ENCODE assay signal across 6 cellular contexts in the genomic region with DNA sequence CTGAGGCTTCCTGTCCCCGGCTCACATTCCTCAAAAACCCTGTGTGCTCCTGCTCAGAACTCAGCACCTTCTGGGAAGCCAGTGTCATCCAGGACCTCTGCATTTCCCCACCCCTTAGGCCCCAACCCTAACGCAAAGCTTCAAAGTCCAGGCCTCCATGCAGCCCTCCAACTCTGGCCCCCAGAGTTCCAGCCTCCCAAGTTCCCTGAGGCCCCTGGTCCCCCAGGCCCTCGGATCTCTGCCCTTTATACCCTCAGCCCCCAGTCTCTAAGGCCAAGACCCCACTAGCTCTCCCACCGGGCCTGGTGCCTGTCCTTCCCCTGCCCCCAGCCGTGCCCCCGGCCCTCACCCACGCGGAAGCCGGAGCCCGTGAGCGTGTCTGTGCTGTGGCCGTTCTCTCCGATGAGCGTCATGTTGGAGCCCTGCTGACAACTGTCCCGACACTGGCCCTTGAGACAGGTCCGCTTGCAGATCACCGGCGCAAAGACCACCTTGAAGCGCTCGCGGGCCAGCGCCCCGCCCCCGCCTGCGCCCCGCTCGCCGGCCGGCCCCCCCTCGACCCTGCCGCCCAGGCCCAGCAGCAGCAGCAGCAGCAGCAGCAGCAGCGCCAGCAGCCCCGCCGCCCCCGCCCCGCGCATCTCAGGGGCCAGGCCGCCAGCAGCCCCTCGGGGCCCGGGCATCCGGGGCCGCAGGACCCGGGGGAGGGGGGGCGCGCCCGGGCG. TPM values are rescaled to one million over a fixed set of nuclear protein-coding genes. Genes with fewer than 3 reads are reported as not detected.
DNase-seq lines count a peak whose midpoint lies in the region; ATAC-seq and TF ChIP-seq lines count a peak whose summit lies in the region.

No MANE protein-coding gene starts in this region.

- peak overlapping the region; percentile 52 for H3K4me3 ChIP-seq in HEK293 (ENCODE audit: low read depth, low read length)
- peak overlapping the region; percentile 62 to 75 (median 71) for H3K4me3 ChIP-seq in breast epithelium

- no peak for ATAC-seq in GM18520 (IDR thresholded peaks at IDR 0.05; ENCODE audit: unreplicated experiment)
- ATAC-seq in GM21447 (IDR thresholded peaks at IDR 0.05; ENCODE audit: unreplicated experiment) = no peak

- H3K27ac ChIP-seq in HEK293 (ENCODE audit: extremely low read depth, low read depth, low read length) (peak overlapping the region; percentile 81), breast epithelium (peak overlapping the region; percentile 99)

- peak overlapping the region; percentile 84 for H3K4me3 Mint-ChIP-seq in neural crest cell

- TF ChIP-seq POLR2A in breast epithelium (IDR thresholded peaks at IDR 0.05) = no peak

- TF ChIP-seq CTCF in HEK293 (tag by site-specific recombination; IDR thresholded peaks at IDR 0.05) (no peak), breast epithelium (IDR thresholded peaks at IDR 0.05) (no peak), neural crest cell (conservative IDR thresholded peaks at IDR 0.05) (no peak)

- peak overlapping the region; percentile 52 for H3K27ac Mint-ChIP-seq in neural crest cell (ENCODE audit: unreplicated experiment)

- CTCF ChIA-PET in HEK293 (lab: Yijun Ruan, JAX) = interaction anchor here (0.8 to 1.8 kb wide), 4 partner anchors 12 to 28 kb away, joined by 3 to 8 read pairs (median 4); a partner anchor contains a TSS

- no peak for DNase-seq in breast epithelium (ENCODE audit: low spot score in 2 of 2)
- no peak for DNase-seq in neural crest cell (ENCODE audit: low read depth, low spot score)
- no peak for DNase-seq in posterior vena cava (ENCODE audit: low spot score)

- H3K4me1 Mint-ChIP-seq in neural crest cell = peaks cover 49% of the 10 kb centered on the region

- H3K36me3 Mint-ChIP-seq in neural crest cell (ENCODE audit: low read depth) = no peaks in the 10 kb centered on the region

- H3K36me3 ChIP-seq in HEK293 (ENCODE audit: control insufficient read depth in 2 of 2, insufficient read depth in 1 of 2, low read length in 2 of 2) (peaks cover 0 to 11% of the 10 kb centered on the region in 2 experiments; a peak in 1 of 3 replicates), breast epithelium (no peaks in the 10 kb centered on the region)

- H3K27me3 Mint-ChIP-seq in neural crest cell (ENCODE audit: low read depth) = peaks cover 19% of the 10 kb centered on the region

- no peaks in the 10 kb centered on the region for H3K9me3 ChIP-seq in HEK293 (ENCODE audit: control insufficient read depth, insufficient read depth, low read depth, low read length)
- H3K9me3 ChIP-seq in breast epithelium = no peaks in the 10 kb centered on the region

- H3K27me3 ChIP-seq in breast epithelium = no peaks in the 10 kb centered on the region

- no peaks in the 10 kb centered on the region for H3K9me3 Mint-ChIP-seq in neural crest cell

- POLR2A ChIA-PET in HEK293 (lab: Yijun Ruan, JAX) = interaction anchor here (1.1 to 1.5 kb wide), 3 partner anchors 11 to 16 kb away, joined by 4 to 6 read pairs (median 6); a partner anchor contains a TSS

- intact Hi-C loops in breast epithelium (cut with DNase I; ENCODE audit: low total_unique reads) (no loop called here), posterior vena cava (cut with DNase I) (loop anchor here in 1 of 2 donors (5.0 kb wide), 1 partner anchor 405 kb away; a partner anchor contains a TSS)

- H3K4me1 ChIP-seq in HEK293 (ENCODE audit: control insufficient read depth, insufficient read depth, low read length) (peaks cover 19% of the 10 kb centered on the region), breast epithelium (peaks cover 29 to 38% of the 10 kb centered on the region in 2 donors)

TF ChIP-seq in HEK293, 187 proteins besides CTCF, POLR2A, EP300 and RAD21 (continues in another document):
- TF ChIP-seq, protein P1, sequence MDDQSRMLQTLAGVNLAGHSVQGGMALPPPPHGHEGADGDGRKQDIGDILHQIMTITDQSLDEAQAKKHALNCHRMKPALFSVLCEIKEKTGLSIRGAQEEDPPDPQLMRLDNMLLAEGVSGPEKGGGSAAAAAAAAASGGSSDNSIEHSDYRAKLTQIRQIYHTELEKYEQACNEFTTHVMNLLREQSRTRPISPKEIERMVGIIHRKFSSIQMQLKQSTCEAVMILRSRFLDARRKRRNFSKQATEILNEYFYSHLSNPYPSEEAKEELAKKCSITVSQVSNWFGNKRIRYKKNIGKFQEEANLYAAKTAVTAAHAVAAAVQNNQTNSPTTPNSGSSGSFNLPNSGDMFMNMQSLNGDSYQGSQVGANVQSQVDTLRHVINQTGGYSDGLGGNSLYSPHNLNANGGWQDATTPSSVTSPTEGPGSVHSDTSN (CRISPR knock-in tag; IDR thresholded peaks at IDR 0.05) = no peak
- no peak for TF ChIP-seq ZNF571 (tag by site-specific recombination; IDR thresholded peaks at IDR 0.05)
- no peak for TF ChIP-seq ZNF514 (tag by site-specific recombination; IDR thresholded peaks at IDR 0.05)
- TF ChIP-seq ZNF10 (tag by site-specific recombination; IDR thresholded peaks at IDR 0.05) = no peak
- no peak for TF ChIP-seq HOXC10 (CRISPR knock-in tag; IDR thresholded peaks at IDR 0.05)
- TF ChIP-seq ZBTB48 (tag by site-specific recombination; IDR thresholded peaks at IDR 0.05) = peak; percentile 73
- TF ChIP-seq, protein P2, sequence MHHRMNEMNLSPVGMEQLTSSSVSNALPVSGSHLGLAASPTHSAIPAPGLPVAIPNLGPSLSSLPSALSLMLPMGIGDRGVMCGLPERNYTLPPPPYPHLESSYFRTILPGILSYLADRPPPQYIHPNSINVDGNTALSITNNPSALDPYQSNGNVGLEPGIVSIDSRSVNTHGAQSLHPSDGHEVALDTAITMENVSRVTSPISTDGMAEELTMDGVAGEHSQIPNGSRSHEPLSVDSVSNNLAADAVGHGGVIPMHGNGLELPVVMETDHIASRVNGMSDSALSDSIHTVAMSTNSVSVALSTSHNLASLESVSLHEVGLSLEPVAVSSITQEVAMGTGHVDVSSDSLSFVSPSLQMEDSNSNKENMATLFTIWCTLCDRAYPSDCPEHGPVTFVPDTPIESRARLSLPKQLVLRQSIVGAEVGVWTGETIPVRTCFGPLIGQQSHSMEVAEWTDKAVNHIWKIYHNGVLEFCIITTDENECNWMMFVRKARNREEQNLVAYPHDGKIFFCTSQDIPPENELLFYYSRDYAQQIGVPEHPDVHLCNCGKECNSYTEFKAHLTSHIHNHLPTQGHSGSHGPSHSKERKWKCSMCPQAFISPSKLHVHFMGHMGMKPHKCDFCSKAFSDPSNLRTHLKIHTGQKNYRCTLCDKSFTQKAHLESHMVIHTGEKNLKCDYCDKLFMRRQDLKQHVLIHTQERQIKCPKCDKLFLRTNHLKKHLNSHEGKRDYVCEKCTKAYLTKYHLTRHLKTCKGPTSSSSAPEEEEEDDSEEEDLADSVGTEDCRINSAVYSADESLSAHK (tag by site-specific recombination; IDR thresholded peaks at IDR 0.05) = no peak
- TF ChIP-seq, protein P3, sequence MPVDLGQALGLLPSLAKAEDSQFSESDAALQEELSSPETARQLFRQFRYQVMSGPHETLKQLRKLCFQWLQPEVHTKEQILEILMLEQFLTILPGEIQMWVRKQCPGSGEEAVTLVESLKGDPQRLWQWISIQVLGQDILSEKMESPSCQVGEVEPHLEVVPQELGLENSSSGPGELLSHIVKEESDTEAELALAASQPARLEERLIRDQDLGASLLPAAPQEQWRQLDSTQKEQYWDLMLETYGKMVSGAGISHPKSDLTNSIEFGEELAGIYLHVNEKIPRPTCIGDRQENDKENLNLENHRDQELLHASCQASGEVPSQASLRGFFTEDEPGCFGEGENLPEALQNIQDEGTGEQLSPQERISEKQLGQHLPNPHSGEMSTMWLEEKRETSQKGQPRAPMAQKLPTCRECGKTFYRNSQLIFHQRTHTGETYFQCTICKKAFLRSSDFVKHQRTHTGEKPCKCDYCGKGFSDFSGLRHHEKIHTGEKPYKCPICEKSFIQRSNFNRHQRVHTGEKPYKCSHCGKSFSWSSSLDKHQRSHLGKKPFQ (tag by site-specific recombination; IDR thresholded peaks at IDR 0.05) = no peak
- no peak for TF ChIP-seq ZNF341 (tag by site-specific recombination; IDR thresholded peaks at IDR 0.05; ENCODE audit: low read depth)
- TF ChIP-seq ZNF76 (tag by site-specific recombination; IDR thresholded peaks at IDR 0.05; ENCODE audit: borderline replicate concordance, low read depth) = peak; percentile 55; the same call in 1 of the 2 replicates
- 0 out of 2 replicates have a peak, but pooled peaks have one; percentile 50 for TF ChIP-seq ZNF600 (tag by site-specific recombination; IDR thresholded peaks at IDR 0.05)
- 0 out of 2 replicates have a peak, but pooled peaks have one; percentile 21 for TF ChIP-seq KLF9 (tag by site-specific recombination; IDR thresholded peaks at IDR 0.05; ENCODE audit: low read depth)
- TF ChIP-seq TRIM28 (IDR thresholded peaks at IDR 0.05; ENCODE audit: borderline replicate concordance, low read length) = no peak
- TF ChIP-seq FEZF1 (tag by site-specific recombination; IDR thresholded peaks at IDR 0.05) = no peak
- peak; percentile 55; the same call in 1 of the 2 replicates for TF ChIP-seq EGR2 (tag by site-specific recombination; IDR thresholded peaks at IDR 0.05; ENCODE audit: low read depth)
- no peak for TF ChIP-seq ZNF626 (tag by site-specific recombination; IDR thresholded peaks at IDR 0.05)
- TF ChIP-seq ZNF239 (tag by site-specific recombination; IDR thresholded peaks at IDR 0.05) = no peak
- no peak for TF ChIP-seq ZNF777 (tag by site-specific recombination; IDR thresholded peaks at IDR 0.05; ENCODE audit: borderline replicate concordance)

RNA-seq across cellular contexts. Expression of a gene that starts 0.7 kb away (rescaled TPM):
- total RNA-seq in breast epithelium (10 to 100 TPM; 63.0 to 98.9 (median 95.7) TPM), neural crest cell (21.0 and 22.5 TPM in 2 replicates), posterior vena cava (100 to 1,000 TPM; 127 to 196 TPM)

RNA-seq across cellular contexts. Expression of a gene that starts 12.8 kb away (rescaled TPM):
- 10 to 100 TPM; 48.9 to 60.0 (median 59.4) TPM for total RNA-seq in breast epithelium
- total RNA-seq in neural crest cell = 32.2 and 33.2 TPM in 2 replicates
- total RNA-seq in posterior vena cava = 10 to 100 TPM; 29.2 to 29.5 TPM

RNA-seq across cellular contexts. Expression of a gene that starts 14.9 kb away (rescaled TPM):
- total RNA-seq in breast epithelium (10 to 100 TPM; 37.4 to 51.4 (median 40.8) TPM), neural crest cell (82.4 and 86.3 TPM in 2 replicates), posterior vena cava (10 to 100 TPM; 43.3 to 53.0 TPM)

RNA-seq across cellular contexts. Expression of a gene that starts 18.4 kb away (rescaled TPM):
- 10 to 100 TPM; 28.0 to 68.8 (median 33.4) TPM for total RNA-seq in breast epithelium
- 13.6 and 15.3 TPM in 2 replicates for total RNA-seq in neural crest cell
- total RNA-seq in posterior vena cava = 100 to 1,000 TPM; 190 to 223 TPM

RNA-seq across cellular contexts. Expression of a gene that starts 32.6 kb away (rescaled TPM):
- 10 to 100 TPM; 74.1 to 83.4 (median 83.2) TPM for total RNA-seq in breast epithelium
- 66.0 and 68.8 TPM in 2 replicates for total RNA-seq in neural crest cell
- 10 to 100 TPM; 66.3 to 74.3 TPM for total RNA-seq in posterior vena cava
